In genomic region chr11:8839306-8839956, GRCh38 we compare ENCODE assay signal across 11 cellular contexts.
DNase-seq lines count a peak whose midpoint lies in the region; ATAC-seq and TF ChIP-seq lines count a peak whose summit lies in the region.
"Had no signal": no experiment of that assay in that cellular context is flagged by ENCODE, and none has a peak within 500 bp of the region (broad histone marks: within the 10 kb centered on the region; RNA-seq: fewer than 3 reads in every experiment).

No MANE protein-coding gene starts in this region.

- POLR2A ChIA-PET in Panc1 (lab: Charles Lee) (interaction anchor here (0.5 to 0.6 kb wide), 4 partner anchors 10 to 436 kb away, joined by 3 to 6 read pairs (median 4); no protein-coding TSS in a partner anchor), SK-N-SH (lab: Yijun Ruan, JAX) (no interaction called here)

- no peak overlapping the region for H3K4me3 ChIP-seq in Panc1 (ENCODE audit: low read depth in 2 of 2, low read length in 2 of 2)
- H3K4me3 ChIP-seq in right atrium auricular region = no peak overlapping the region
- no peak overlapping the region for H3K4me3 ChIP-seq in prostate gland
- H3K4me3 ChIP-seq in MG63 = no peak overlapping the region
- no peak overlapping the region for H3K4me3 ChIP-seq in SK-N-SH (ENCODE audit: low read depth in 2 of 2, low read length in 1 of 2)

- no peak for TF ChIP-seq RAD21 in SK-N-SH (IDR thresholded peaks at IDR 0.05; ENCODE audit: low read length)

- WGBS in prostate gland = 0% methylated on average over 1 of the region's 1 CpG
- WGBS in SK-N-SH (ENCODE audit: low lambda C conversion rate) = 50% methylated on average over 1 of the region's 1 CpG

- peak; percentile 77 for DNase-seq in ELF-1 (ENCODE audit: low read depth, low spot score)
- DNase-seq in Panc1 (ENCODE audit: low read depth, low spot score) = no peak
- no peak for DNase-seq in right atrium auricular region (ENCODE audit: low spot score)
- no peak for DNase-seq in prostate gland (ENCODE audit: low spot score)
- DNase-seq in MG63 = no peak
- no peak for DNase-seq in SK-N-SH
- DNase-seq in inferior parietal cortex (ENCODE audit: extremely low spot score) = no peak
- DNase-seq: CD8-positive, alpha-beta T cell; cerebellar nuclear complex; NCI-H1694 had no signal

- no peak for TF ChIP-seq POLR2A in prostate gland (IDR thresholded peaks at IDR 0.05)
- no peak for TF ChIP-seq POLR2A in GM18505 (IDR thresholded peaks at IDR 0.05; ENCODE audit: borderline replicate concordance, extremely low read depth, insufficient read depth, insufficient read length)

- H3K27ac ChIP-seq in Panc1 (ENCODE audit: low read length) (peak overlapping the region; percentile 64), right atrium auricular region (peak overlapping the region; percentile 23 to 56), prostate gland (peak overlapping the region; percentile 33 to 66), SK-N-SH (ENCODE audit: low read depth in 2 of 2, low read length in 1 of 2) (peak overlapping the region in 1 of 2 experiments; percentile 37; a peak in 1 of 4 replicates)

- no peaks in the 10 kb centered on the region for H3K27me3 ChIP-seq in Panc1 (ENCODE audit: control insufficient read depth, insufficient read depth, low read length)
- no peaks in the 10 kb centered on the region for H3K27me3 ChIP-seq in right atrium auricular region
- H3K27me3 ChIP-seq in prostate gland (replicated peaks; ENCODE audit: insufficient read depth) = no peaks in the 10 kb centered on the region
- H3K27me3 ChIP-seq in MG63 = no peaks in the 10 kb centered on the region
- H3K27me3 ChIP-seq in SK-N-SH (ENCODE audit: insufficient read depth) = no peaks in the 10 kb centered on the region

- CTCF ChIA-PET in Panc1 (lab: Charles Lee) = no interaction called here
- CTCF ChIA-PET in SK-N-SH (lab: Yijun Ruan, JAX) = interaction anchor here (1.4 to 1.6 kb wide), 2 partner anchors 13 to 151 kb away, joined by 4 to 5 read pairs; no protein-coding TSS in a partner anchor

- peaks cover 12% of the 10 kb centered on the region for H3F3A ChIP-seq in SK-N-SH (replicated peaks; ENCODE audit: insufficient read depth)

- TF ChIP-seq EP300 in SK-N-SH (IDR thresholded peaks at IDR 0.05; ENCODE audit: borderline replicate concordance in 1 of 2, low read depth in 1 of 2, low read length in 1 of 2) = no peak

- H3K36me3 ChIP-seq in Panc1 (ENCODE audit: control insufficient read depth, insufficient read depth, low read length) = no peaks in the 10 kb centered on the region
- H3K36me3 ChIP-seq in right atrium auricular region = no peaks in the 10 kb centered on the region
- H3K36me3 ChIP-seq in prostate gland = no peaks in the 10 kb centered on the region
- no peaks in the 10 kb centered on the region for H3K36me3 ChIP-seq in MG63
- no peaks in the 10 kb centered on the region for H3K36me3 ChIP-seq in SK-N-SH (replicated peaks in 1 of 2; ENCODE audit: control insufficient read depth in 1 of 2, insufficient read depth in 2 of 2, low read length in 1 of 2)

- peaks cover 17% of the 10 kb centered on the region; the same call in 1 of the 2 replicates for H4K20me1 ChIP-seq in SK-N-SH (ENCODE audit: insufficient read depth)

- no peaks in the 10 kb centered on the region for H3K9me2 ChIP-seq in SK-N-SH

- H2AFZ ChIP-seq in SK-N-SH (ENCODE audit: low read depth) = no peak overlapping the region

- in situ Hi-C loops in Panc1 (cut with HindIII; ENCODE audit: low pct_unique_long_range_greater_than_20kb, low sequenced_read_pairs) = no loop called here

- H3K4me1 ChIP-seq in Panc1 (ENCODE audit: control insufficient read depth, insufficient read depth, low read length) (peaks cover 36% of the 10 kb centered on the region), right atrium auricular region (peaks cover 0 to 32% of the 10 kb centered on the region in 2 donors), prostate gland (replicated peaks) (no peaks in the 10 kb centered on the region), SK-N-SH (ENCODE audit: control insufficient read depth in 1 of 2, insufficient read depth in 2 of 2, low read depth in 1 of 2, low read length in 1 of 2) (peaks cover 3 to 6% of the 10 kb centered on the region in 2 experiments; a peak in 3 of 4 replicates)

- no peak overlapping the region for H3K4me2 ChIP-seq in SK-N-SH

- ATAC-seq in Panc1 = peak; percentile 11; the same call in 1 of the 2 replicates
- no peak for ATAC-seq in GM18505 (IDR thresholded peaks at IDR 0.05; ENCODE audit: unreplicated experiment)
- ATAC-seq: CD8-positive, alpha-beta T cell had no signal

- TF ChIP-seq CTCF in Panc1 (IDR thresholded peaks at IDR 0.05) = no peak
- no peak for TF ChIP-seq CTCF in right atrium auricular region (IDR thresholded peaks at IDR 0.05)
- TF ChIP-seq CTCF in prostate gland (IDR thresholded peaks at IDR 0.05) = no peak
- no peak for TF ChIP-seq CTCF in SK-N-SH (IDR thresholded peaks at IDR 0.05)

- H3K9me3 ChIP-seq in Panc1 (ENCODE audit: control insufficient read depth, insufficient read depth, low read depth, low read length) (no peaks in the 10 kb centered on the region), right atrium auricular region (no peaks in the 10 kb centered on the region), prostate gland (no peaks in the 10 kb centered on the region), MG63 (no peaks in the 10 kb centered on the region), SK-N-SH (no peaks in the 10 kb centered on the region)

- intact Hi-C loops in Panc1 (cut with micrococcal nuclease; ENCODE audit: unreplicated experiment) = no loop called here
- intact Hi-C loops in prostate gland (cut with DNase I) = no loop called here

- no TSS peak for BruUV-seq in Panc1 (replicated peaks; lab: Mats Ljungman, UMichigan)

- peaks cover 53% of the 10 kb centered on the region for H3K79me2 ChIP-seq in SK-N-SH (ENCODE audit: insufficient read depth)

- no peak overlapping the region for H3K9ac ChIP-seq in SK-N-SH

TF ChIP-seq in SK-N-SH, 30 proteins besides CTCF, POLR2A, EP300 and RAD21:
- TF ChIP-seq RFX5 (IDR thresholded peaks at IDR 0.05; ENCODE audit: low read length) = no peak
- TF ChIP-seq ELF1 (IDR thresholded peaks at IDR 0.05) = no peak
- TF ChIP-seq PBX3 (IDR thresholded peaks at IDR 0.05) = no peak
- no peak for TF ChIP-seq RXRA (IDR thresholded peaks at IDR 0.05; ENCODE audit: borderline replicate concordance, low read depth)
